1 cellular context compared by ENCODE assay signal in genomic region chr2:141526760-141527159, GRCh38.
TF ChIP-seq lines count a peak whose summit lies in the region.

No MANE protein-coding gene starts in this region.

TF ChIP-seq in HepG2, 621 proteins besides CTCF, POLR2A, EP300 and RAD21:
- TF ChIP-seq, protein P1, sequence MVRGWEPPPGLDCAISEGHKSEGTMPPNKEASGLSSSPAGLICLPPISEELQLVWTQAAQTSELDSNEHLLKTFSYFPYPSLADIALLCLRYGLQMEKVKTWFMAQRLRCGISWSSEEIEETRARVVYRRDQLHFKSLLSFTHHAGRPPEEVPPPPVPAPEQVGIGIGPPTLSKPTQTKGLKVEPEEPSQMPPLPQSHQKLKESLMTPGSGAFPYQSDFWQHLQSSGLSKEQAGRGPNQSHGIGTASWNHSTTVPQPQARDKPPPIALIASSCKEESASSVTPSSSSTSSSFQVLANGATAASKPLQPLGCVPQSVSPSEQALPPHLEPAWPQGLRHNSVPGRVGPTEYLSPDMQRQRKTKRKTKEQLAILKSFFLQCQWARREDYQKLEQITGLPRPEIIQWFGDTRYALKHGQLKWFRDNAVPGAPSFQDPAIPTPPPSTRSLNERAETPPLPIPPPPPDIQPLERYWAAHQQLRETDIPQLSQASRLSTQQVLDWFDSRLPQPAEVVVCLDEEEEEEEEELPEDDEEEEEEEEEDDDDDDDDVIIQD (CRISPR knock-in tag; IDR thresholded peaks at IDR 0.05; ENCODE audit: low read depth): no peak
- TF ChIP-seq, protein P2, sequence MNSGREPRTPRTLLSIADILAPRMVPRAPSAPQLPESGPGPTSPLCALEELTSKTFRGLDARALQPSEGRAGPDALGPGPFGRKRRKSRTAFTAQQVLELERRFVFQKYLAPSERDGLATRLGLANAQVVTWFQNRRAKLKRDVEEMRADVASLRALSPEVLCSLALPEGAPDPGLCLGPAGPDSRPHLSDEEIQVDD (CRISPR knock-in tag; IDR thresholded peaks at IDR 0.05; ENCODE audit: borderline replicate concordance): no peak
- no peak for TF ChIP-seq SALL2 (CRISPR knock-in tag; IDR thresholded peaks at IDR 0.05)
- TF ChIP-seq HOXA7 (CRISPR knock-in tag; IDR thresholded peaks at IDR 0.05): no peak
- peak; percentile 64 for TF ChIP-seq MAFF (IDR thresholded peaks at IDR 0.05; ENCODE audit: low read depth, low read length)
- TF ChIP-seq RXRB (CRISPR knock-in tag; IDR thresholded peaks at IDR 0.05; ENCODE audit: borderline replicate concordance): no peak
- no peak for TF ChIP-seq CCAR2 (optimal IDR thresholded peaks at IDR 0.05; ENCODE audit: low read depth, low read length)
- TF ChIP-seq SMAD3 (CRISPR knock-in tag; IDR thresholded peaks at IDR 0.05): no peak
- TF ChIP-seq, protein P3, sequence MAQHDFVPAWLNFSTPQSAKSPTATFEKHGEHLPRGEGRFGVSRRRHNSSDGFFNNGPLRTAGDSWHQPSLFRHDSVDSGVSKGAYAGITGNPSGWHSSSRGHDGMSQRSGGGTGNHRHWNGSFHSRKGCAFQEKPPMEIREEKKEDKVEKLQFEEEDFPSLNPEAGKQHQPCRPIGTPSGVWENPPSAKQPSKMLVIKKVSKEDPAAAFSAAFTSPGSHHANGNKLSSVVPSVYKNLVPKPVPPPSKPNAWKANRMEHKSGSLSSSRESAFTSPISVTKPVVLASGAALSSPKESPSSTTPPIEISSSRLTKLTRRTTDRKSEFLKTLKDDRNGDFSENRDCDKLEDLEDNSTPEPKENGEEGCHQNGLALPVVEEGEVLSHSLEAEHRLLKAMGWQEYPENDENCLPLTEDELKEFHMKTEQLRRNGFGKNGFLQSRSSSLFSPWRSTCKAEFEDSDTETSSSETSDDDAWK (CRISPR knock-in tag; IDR thresholded peaks at IDR 0.05): no peak
- TF ChIP-seq ZSCAN31 (CRISPR knock-in tag; IDR thresholded peaks at IDR 0.05; ENCODE audit: low read depth): no peak
- peak; percentile 59 to 80 for TF ChIP-seq MAFK (conservative IDR thresholded peaks at IDR 0.05 in 1 of 2, IDR thresholded peaks at IDR 0.05 in 1 of 2; ENCODE audit: low read length in 2 of 2)
- TF ChIP-seq, protein P4, sequence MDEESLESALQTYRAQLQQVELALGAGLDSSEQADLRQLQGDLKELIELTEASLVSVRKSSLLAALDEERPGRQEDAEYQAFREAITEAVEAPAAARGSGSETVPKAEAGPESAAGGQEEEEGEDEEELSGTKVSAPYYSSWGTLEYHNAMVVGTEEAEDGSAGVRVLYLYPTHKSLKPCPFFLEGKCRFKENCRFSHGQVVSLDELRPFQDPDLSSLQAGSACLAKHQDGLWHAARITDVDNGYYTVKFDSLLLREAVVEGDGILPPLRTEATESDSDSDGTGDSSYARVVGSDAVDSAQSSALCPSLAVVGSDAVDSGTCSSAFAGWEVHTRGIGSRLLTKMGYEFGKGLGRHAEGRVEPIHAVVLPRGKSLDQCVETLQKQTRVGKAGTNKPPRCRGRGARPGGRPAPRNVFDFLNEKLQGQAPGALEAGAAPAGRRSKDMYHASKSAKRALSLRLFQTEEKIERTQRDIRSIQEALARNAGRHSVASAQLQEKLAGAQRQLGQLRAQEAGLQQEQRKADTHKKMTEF (CRISPR knock-in tag; IDR thresholded peaks at IDR 0.05): no peak
- TF ChIP-seq PRPF4 (IDR thresholded peaks at IDR 0.05; ENCODE audit: low read depth, low read length, poor library complexity, severe bottlenecking): no peak
- TF ChIP-seq ZSCAN21 (CRISPR knock-in tag; IDR thresholded peaks at IDR 0.05; ENCODE audit: borderline replicate concordance): no peak
